1 cellular context compared by ENCODE assay signal in the genomic region with DNA sequence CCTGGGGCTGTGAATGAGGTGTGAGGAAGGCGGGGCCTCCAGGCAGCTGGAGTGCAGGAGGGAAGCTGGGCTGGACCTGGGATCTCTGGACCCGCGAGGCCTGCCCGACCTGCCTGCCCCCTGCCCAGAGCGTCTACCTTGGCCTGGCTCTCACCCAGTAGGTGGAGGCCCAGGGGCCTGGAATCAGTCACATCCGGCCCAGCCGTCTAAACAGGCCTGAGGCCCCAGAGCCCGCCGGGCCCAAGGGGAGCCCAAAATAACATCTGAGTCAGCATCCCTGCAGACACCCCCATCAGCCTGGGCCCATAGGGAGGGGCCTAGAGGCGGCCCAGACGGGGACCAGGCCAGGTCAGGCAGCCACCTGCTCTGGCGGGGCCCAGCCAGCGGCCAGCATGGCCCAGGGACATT.
A peak's percentile ranks its signal among the peaks of the same experiment; 100 is the strongest.
TF ChIP-seq lines count a peak whose summit lies in the region.

No MANE protein-coding gene starts in this region.

TF ChIP-seq in GM12878, 131 proteins besides CTCF, POLR2A, EP300 and RAD21:
- TF ChIP-seq TCF3 (IDR thresholded peaks at IDR 0.05; ENCODE audit: borderline replicate concordance, insufficient read depth, low read depth, low read length) (0 out of 2 replicates have a peak, but pooled peaks have one; percentile 39), E2F4 (IDR thresholded peaks at IDR 0.05; ENCODE audit: low read depth, low read length) (no peak), BCL11A (IDR thresholded peaks at IDR 0.05; ENCODE audit: low read depth, low read length) (0 out of 2 replicates have a peak, but pooled peaks have one; percentile 27), IKZF1 (conservative IDR thresholded peaks at IDR 0.05) (0 out of 2 replicates have a peak, but pooled peaks have one; percentile 28), FOXM1 (IDR thresholded peaks at IDR 0.05; ENCODE audit: low read depth, low read length) (no peak), SREBF1 (IDR thresholded peaks at IDR 0.05; ENCODE audit: low read length) (no peak), MEF2A (IDR thresholded peaks at IDR 0.05; ENCODE audit: insufficient read depth, low read depth, low read length) (peak; percentile 99), CREM (IDR thresholded peaks at IDR 0.05; ENCODE audit: low read depth) (peak; percentile 68), TCF12 (IDR thresholded peaks at IDR 0.05; ENCODE audit: low read depth, low read length) (peak; percentile 65; the same call in 1 of the 2 replicates), ZNF217 (IDR thresholded peaks at IDR 0.05) (no peak), EED (IDR thresholded peaks at IDR 0.05; ENCODE audit: low read depth) (0 out of 2 replicates have a peak, but pooled peaks have one; percentile 52), ASH2L (IDR thresholded peaks at IDR 0.05; ENCODE audit: borderline replicate concordance, low read depth) (0 out of 2 replicates have a peak, but pooled peaks have one; percentile 71), JUNB (IDR thresholded peaks at IDR 0.05) (peak; percentile 77), IRF5 (IDR thresholded peaks at IDR 0.05; ENCODE audit: borderline replicate concordance) (no peak), MEF2B (IDR thresholded peaks at IDR 0.05; ENCODE audit: partially characterized antibody, poor library complexity, severe bottlenecking) (peak; percentile 71), SRF (IDR thresholded peaks at IDR 0.05; ENCODE audit: low read depth in 2 of 2, low read length in 2 of 2) (peak in 1 of 2 experiments; percentile 44; a peak in 1 of 4 replicates), SP1 (IDR thresholded peaks at IDR 0.05; ENCODE audit: low read depth, low read length) (peak; percentile 55)
- TF ChIP-seq, protein P1, sequence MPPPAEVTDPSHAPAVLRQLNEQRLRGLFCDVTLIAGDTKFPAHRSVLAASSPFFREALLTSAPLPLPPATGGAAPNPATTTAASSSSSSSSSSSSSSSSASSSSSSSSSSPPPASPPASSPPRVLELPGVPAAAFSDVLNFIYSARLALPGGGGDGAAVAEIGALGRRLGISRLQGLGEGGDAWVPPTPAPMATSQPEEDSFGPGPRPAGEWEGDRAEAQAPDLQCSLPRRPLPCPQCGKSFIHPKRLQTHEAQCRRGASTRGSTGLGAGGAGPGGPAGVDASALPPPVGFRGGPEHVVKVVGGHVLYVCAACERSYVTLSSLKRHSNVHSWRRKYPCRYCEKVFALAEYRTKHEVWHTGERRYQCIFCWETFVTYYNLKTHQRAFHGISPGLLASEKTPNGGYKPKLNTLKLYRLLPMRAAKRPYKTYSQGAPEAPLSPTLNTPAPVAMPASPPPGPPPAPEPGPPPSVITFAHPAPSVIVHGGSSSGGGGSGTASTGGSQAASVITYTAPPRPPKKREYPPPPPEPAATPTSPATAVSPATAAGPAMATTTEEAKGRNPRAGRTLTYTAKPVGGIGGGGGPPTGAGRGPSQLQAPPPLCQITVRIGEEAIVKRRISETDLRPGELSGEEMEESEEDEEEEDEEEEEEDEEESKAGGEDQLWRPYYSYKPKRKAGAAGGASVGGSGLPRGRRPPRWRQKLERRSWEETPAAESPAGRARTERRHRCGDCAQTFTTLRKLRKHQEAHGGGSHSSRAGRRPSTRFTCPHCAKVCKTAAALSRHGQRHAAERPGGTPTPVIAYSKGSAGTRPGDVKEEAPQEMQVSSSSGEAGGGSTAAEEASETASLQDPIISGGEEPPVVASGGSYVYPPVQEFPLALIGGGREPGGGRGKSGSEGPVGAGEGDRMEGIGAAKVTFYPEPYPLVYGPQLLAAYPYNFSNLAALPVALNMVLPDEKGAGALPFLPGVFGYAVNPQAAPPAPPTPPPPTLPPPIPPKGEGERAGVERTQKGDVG (CRISPR knock-in tag; IDR thresholded peaks at IDR 0.05): no peak
- TF ChIP-seq, protein P2, sequence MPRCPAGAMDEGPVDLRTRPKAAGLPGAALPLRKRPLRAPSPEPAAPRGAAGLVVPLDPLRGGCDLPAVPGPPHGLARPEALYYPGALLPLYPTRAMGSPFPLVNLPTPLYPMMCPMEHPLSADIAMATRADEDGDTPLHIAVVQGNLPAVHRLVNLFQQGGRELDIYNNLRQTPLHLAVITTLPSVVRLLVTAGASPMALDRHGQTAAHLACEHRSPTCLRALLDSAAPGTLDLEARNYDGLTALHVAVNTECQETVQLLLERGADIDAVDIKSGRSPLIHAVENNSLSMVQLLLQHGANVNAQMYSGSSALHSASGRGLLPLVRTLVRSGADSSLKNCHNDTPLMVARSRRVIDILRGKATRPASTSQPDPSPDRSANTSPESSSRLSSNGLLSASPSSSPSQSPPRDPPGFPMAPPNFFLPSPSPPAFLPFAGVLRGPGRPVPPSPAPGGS (IDR thresholded peaks at IDR 0.05; ENCODE audit: borderline replicate concordance, insufficient read depth, low read depth, low read length, poor library complexity, severe bottlenecking): peak; percentile 45
- TF ChIP-seq, protein P3, sequence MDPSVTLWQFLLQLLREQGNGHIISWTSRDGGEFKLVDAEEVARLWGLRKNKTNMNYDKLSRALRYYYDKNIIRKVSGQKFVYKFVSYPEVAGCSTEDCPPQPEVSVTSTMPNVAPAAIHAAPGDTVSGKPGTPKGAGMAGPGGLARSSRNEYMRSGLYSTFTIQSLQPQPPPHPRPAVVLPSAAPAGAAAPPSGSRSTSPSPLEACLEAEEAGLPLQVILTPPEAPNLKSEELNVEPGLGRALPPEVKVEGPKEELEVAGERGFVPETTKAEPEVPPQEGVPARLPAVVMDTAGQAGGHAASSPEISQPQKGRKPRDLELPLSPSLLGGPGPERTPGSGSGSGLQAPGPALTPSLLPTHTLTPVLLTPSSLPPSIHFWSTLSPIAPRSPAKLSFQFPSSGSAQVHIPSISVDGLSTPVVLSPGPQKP (IDR thresholded peaks at IDR 0.05; ENCODE audit: low read depth, low read length): 0 out of 2 replicates have a peak, but pooled peaks have one; percentile 22
TF ChIP-seq in GM12878: peak in this region for 14.
